ENCODE assay signal across 20 cellular contexts in the genomic region with DNA sequence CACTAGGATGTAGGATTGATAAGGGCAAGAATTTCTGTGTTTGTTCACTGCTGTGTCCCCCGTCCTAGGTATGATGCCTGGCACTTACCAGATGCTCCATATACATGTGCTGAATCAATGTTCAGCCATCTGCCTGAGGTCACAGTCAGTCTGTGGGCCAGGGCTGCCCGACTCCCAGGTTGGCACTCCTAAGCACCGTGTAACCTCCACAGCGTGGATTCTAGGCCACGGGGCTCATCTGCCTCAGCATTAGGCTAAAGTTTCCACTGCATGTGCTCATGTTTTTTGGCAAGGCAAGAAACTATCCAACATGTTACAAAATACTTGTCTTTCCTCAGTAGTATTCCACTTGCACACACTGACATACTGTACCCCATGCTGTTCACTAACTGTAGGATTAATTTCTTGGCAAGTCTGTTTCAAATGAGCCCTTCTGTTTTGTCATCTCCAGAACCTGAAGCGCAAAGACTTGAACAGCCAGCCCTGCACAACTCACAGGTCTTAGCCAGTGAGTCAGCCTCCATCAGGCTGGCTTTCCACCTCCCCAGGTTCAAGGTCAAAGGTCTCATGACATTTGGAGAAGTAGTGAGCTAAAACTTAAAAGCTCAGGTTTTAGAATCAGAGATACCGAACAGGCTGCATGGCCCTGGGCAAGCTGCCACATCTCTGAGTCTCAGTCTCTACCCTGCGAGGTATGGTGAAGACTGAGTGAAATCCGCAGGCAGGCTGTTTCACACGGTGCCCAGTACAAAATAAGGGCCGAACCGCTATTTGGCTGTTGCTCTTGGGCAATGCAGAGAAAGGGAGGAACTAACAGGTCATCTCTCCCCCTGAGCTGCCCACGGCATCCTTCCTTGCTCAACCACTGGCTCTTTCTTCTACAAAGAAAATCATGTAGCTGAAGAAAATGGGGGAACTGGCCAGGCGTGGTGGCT. TPM values are rescaled to one million over a fixed set of nuclear protein-coding genes. Genes with fewer than 3 reads are reported as not detected.
A peak's percentile ranks its signal among the peaks of the same experiment; 100 is the strongest.
DNase-seq lines count a peak whose midpoint lies in the region; ATAC-seq lines count a peak whose summit lies in the region.
"Had no signal": no experiment of that assay in that cellular context is flagged by ENCODE, and none has a peak within 500 bp of the region (broad histone marks: within the 10 kb centered on the region; RNA-seq: fewer than 3 reads in every experiment).

No MANE protein-coding gene starts in this region.

- H3K36me3 Mint-ChIP-seq in activated naive CD4-positive, alpha-beta T cell treated with anti-CD3 and anti-CD28 coated beads, Interleukin-2, amount 50 U/mL, for 72 hours = peaks cover 9 to 17% of the 10 kb centered on the region in 2 donors
- H3K36me3 Mint-ChIP-seq in dendritic cell treated with granulocyte-macrophage colony-stimulating factor and Interleukin-4, amounts not matched to agents 40 ng/mL and 50 ng/mL, for 4 days (ENCODE audit: low read depth) = peaks cover 96% of the 10 kb centered on the region
- H3K36me3 Mint-ChIP-seq in activated CD4-positive, alpha-beta T cell treated with anti-CD3 and anti-CD28 coated beads, Interleukin-2, amount 10 ng/mL, durations not matched to agents 24 days and 14 days (ENCODE audit: low read depth) = peaks cover 70% of the 10 kb centered on the region

- DNase-seq in activated naive CD4-positive, alpha-beta T cell treated with anti-CD3 and anti-CD28 coated beads, Interleukin-2, amount 50 U/mL, for 72 hours (ENCODE audit: low spot score in 2 of 2) = no peak
- DNase-seq in activated naive CD4-positive, alpha-beta T cell (lab: John Stamatoyannopoulos, UW) = no peak
- peak; percentile 94 for DNase-seq in SKM-1 (lab: John Stamatoyannopoulos, UW; ENCODE audit: unreplicated experiment)
- DNase-seq in stimulated activated naive CD8-positive, alpha-beta T cell treated with anti-CD3 and anti-CD28 coated beads, Interleukin-15, amount 100 ng/mL, for 72 hours = no peak
- DNase-seq in activated CD4-positive, alpha-beta T cell treated with anti-CD3 and anti-CD28 coated beads, Interleukin-2, amount 10 ng/mL, durations not matched to agents 24 days and 14 days = no peak
- no peak for DNase-seq in NCI-H510A treated with DMSO at 0.1 percent for 48 hours (lab: John Stamatoyannopoulos, UW)
- DNase-seq: activated naive CD4-positive, alpha-beta T cell treated with anti-CD3 and anti-CD28 coated beads for 36 hours; DMS153; head of caudate nucleus; Karpas-422; left ventricle myocardium inferior; NCI-H69; nucleus accumbens; PC-9; retina had no signal

- no peak for ATAC-seq in activated naive CD4-positive, alpha-beta T cell treated with anti-CD3 and anti-CD28 coated beads, Interleukin-2, amount 50 U/mL, for 72 hours
- ATAC-seq in stimulated activated naive CD8-positive, alpha-beta T cell treated with anti-CD3 and anti-CD28 coated beads, Interleukin-15, amount 100 ng/mL, for 72 hours = no peak
- no peak for ATAC-seq in GM19324 (IDR thresholded peaks at IDR 0.05; ENCODE audit: low FRiP score, unreplicated experiment)
- ATAC-seq: activated CD4-positive, CD25-positive, alpha-beta regulatory T cell treated with anti-CD3 and anti-CD28 coated beads, Interleukin-2, amount 50 U/mL, for 24 hours; HCT116; mucosa of descending colon had no signal

- peaks cover 57% of the 10 kb centered on the region for H3K4me1 Mint-ChIP-seq in dendritic cell treated with granulocyte-macrophage colony-stimulating factor and Interleukin-4, amounts not matched to agents 40 ng/mL and 50 ng/mL, for 4 days (ENCODE audit: low read depth)
- H3K4me1 Mint-ChIP-seq in stimulated activated naive CD8-positive, alpha-beta T cell treated with anti-CD3 and anti-CD28 coated beads, Interleukin-15, amount 100 ng/mL, for 72 hours = peaks cover 15% of the 10 kb centered on the region
- H3K4me1 Mint-ChIP-seq in activated CD4-positive, alpha-beta T cell treated with anti-CD3 and anti-CD28 coated beads, Interleukin-2, amount 10 ng/mL, durations not matched to agents 24 days and 14 days = peaks cover 9% of the 10 kb centered on the region

- intact Hi-C loops in dendritic cell treated with granulocyte-macrophage colony-stimulating factor and Interleukin-4, amounts not matched to agents 40 ng/mL and 50 ng/mL, for 4 days (cut with micrococcal nuclease) = no loop called here
- intact Hi-C loops in activated CD4-positive, alpha-beta T cell treated with anti-CD3 and anti-CD28 coated beads, Interleukin-2, amount 10 ng/mL, durations not matched to agents 24 days and 14 days (cut with micrococcal nuclease) = no loop called here

- H3K9me3 Mint-ChIP-seq in activated naive CD4-positive, alpha-beta T cell treated with anti-CD3 and anti-CD28 coated beads, Interleukin-2, amount 50 U/mL, for 72 hours = no peaks in the 10 kb centered on the region
- no peaks in the 10 kb centered on the region for H3K9me3 Mint-ChIP-seq in dendritic cell treated with granulocyte-macrophage colony-stimulating factor and Interleukin-4, amounts not matched to agents 40 ng/mL and 50 ng/mL, for 4 days
- no peaks in the 10 kb centered on the region for H3K9me3 Mint-ChIP-seq in stimulated activated naive CD8-positive, alpha-beta T cell treated with anti-CD3 and anti-CD28 coated beads, Interleukin-15, amount 100 ng/mL, for 72 hours
- H3K9me3 Mint-ChIP-seq in activated CD4-positive, alpha-beta T cell treated with anti-CD3 and anti-CD28 coated beads, Interleukin-2, amount 10 ng/mL, durations not matched to agents 24 days and 14 days = no peaks in the 10 kb centered on the region
- H3K9me3 Mint-ChIP-seq: activated naive CD4-positive, alpha-beta T cell treated with anti-CD3 and anti-CD28 coated beads for 36 hours had no signal

- H3K27me3 Mint-ChIP-seq in dendritic cell treated with granulocyte-macrophage colony-stimulating factor and Interleukin-4, amounts not matched to agents 40 ng/mL and 50 ng/mL, for 4 days = no peaks in the 10 kb centered on the region
- no peaks in the 10 kb centered on the region for H3K27me3 Mint-ChIP-seq in stimulated activated naive CD8-positive, alpha-beta T cell treated with anti-CD3 and anti-CD28 coated beads, Interleukin-15, amount 100 ng/mL, for 72 hours
- no peaks in the 10 kb centered on the region for H3K27me3 Mint-ChIP-seq in activated CD4-positive, alpha-beta T cell treated with anti-CD3 and anti-CD28 coated beads, Interleukin-2, amount 10 ng/mL, durations not matched to agents 24 days and 14 days

- no peak overlapping the region for H3K4me3 Mint-ChIP-seq in dendritic cell treated with granulocyte-macrophage colony-stimulating factor and Interleukin-4, amounts not matched to agents 40 ng/mL and 50 ng/mL, for 4 days
- no peak overlapping the region for H3K4me3 Mint-ChIP-seq in stimulated activated naive CD8-positive, alpha-beta T cell treated with anti-CD3 and anti-CD28 coated beads, Interleukin-15, amount 100 ng/mL, for 72 hours
- H3K4me3 Mint-ChIP-seq in activated CD4-positive, alpha-beta T cell treated with anti-CD3 and anti-CD28 coated beads, Interleukin-2, amount 10 ng/mL, durations not matched to agents 24 days and 14 days = no peak overlapping the region
- H3K4me3 Mint-ChIP-seq: activated naive CD4-positive, alpha-beta T cell treated with anti-CD3 and anti-CD28 coated beads for 36 hours had no signal

- H3K27ac Mint-ChIP-seq in activated naive CD4-positive, alpha-beta T cell treated with anti-CD3 and anti-CD28 coated beads, Interleukin-2, amount 50 U/mL, for 72 hours = peak overlapping the region; percentile 38 to 72
- peak overlapping the region; percentile 69 for H3K27ac Mint-ChIP-seq in dendritic cell treated with granulocyte-macrophage colony-stimulating factor and Interleukin-4, amounts not matched to agents 40 ng/mL and 50 ng/mL, for 4 days
- peak overlapping the region; percentile 34 to 75 for H3K27ac Mint-ChIP-seq in stimulated activated naive CD8-positive, alpha-beta T cell treated with anti-CD3 and anti-CD28 coated beads, Interleukin-15, amount 100 ng/mL, for 72 hours
- H3K27ac Mint-ChIP-seq in activated CD4-positive, alpha-beta T cell treated with anti-CD3 and anti-CD28 coated beads, Interleukin-2, amount 10 ng/mL, durations not matched to agents 24 days and 14 days = no peak overlapping the region
- H3K27ac Mint-ChIP-seq: activated naive CD4-positive, alpha-beta T cell treated with anti-CD3 and anti-CD28 coated beads for 36 hours had no signal

RNA-seq across cellular contexts. Expression of gene TOR1A, which starts 7.2 kb away (rescaled TPM):
- 10 to 100 TPM; 33.4 to 48.6 TPM for total RNA-seq in activated naive CD4-positive, alpha-beta T cell treated with anti-CD3 and anti-CD28 coated beads, Interleukin-2, amount 50 U/mL, for 72 hours
- total RNA-seq in activated CD4-positive, alpha-beta T cell treated with anti-CD3 and anti-CD28 coated beads, Interleukin-2, amount 10 ng/mL, durations not matched to agents 24 days and 14 days = 55.1 and 60.5 TPM in 2 replicates

RNA-seq across cellular contexts. Expression of gene TOR1B, which starts 13.8 kb away (rescaled TPM):
- 10 to 100 TPM; 17.2 to 29.7 TPM for total RNA-seq in activated naive CD4-positive, alpha-beta T cell treated with anti-CD3 and anti-CD28 coated beads, Interleukin-2, amount 50 U/mL, for 72 hours
- 22.7 and 24.1 TPM in 2 replicates for total RNA-seq in activated CD4-positive, alpha-beta T cell treated with anti-CD3 and anti-CD28 coated beads, Interleukin-2, amount 10 ng/mL, durations not matched to agents 24 days and 14 days

RNA-seq across cellular contexts. Expression of gene C9orf78, which starts 18.3 kb away (rescaled TPM):
- total RNA-seq in activated naive CD4-positive, alpha-beta T cell treated with anti-CD3 and anti-CD28 coated beads, Interleukin-2, amount 50 U/mL, for 72 hours = 10 to 100 TPM; 43.9 to 58.4 TPM
- 59.9 and 60.9 TPM in 2 replicates for total RNA-seq in activated CD4-positive, alpha-beta T cell treated with anti-CD3 and anti-CD28 coated beads, Interleukin-2, amount 10 ng/mL, durations not matched to agents 24 days and 14 days

RNA-seq across cellular contexts. Expression of gene USP20, which starts 18.5 kb away (rescaled TPM):
- 10 to 100 TPM; 50.7 to 58.5 TPM for total RNA-seq in activated naive CD4-positive, alpha-beta T cell treated with anti-CD3 and anti-CD28 coated beads, Interleukin-2, amount 50 U/mL, for 72 hours
- total RNA-seq in activated CD4-positive, alpha-beta T cell treated with anti-CD3 and anti-CD28 coated beads, Interleukin-2, amount 10 ng/mL, durations not matched to agents 24 days and 14 days = 44.3 and 47.2 TPM in 2 replicates
